ENCODE assay signal across 8 cellular contexts in the genomic region with DNA sequence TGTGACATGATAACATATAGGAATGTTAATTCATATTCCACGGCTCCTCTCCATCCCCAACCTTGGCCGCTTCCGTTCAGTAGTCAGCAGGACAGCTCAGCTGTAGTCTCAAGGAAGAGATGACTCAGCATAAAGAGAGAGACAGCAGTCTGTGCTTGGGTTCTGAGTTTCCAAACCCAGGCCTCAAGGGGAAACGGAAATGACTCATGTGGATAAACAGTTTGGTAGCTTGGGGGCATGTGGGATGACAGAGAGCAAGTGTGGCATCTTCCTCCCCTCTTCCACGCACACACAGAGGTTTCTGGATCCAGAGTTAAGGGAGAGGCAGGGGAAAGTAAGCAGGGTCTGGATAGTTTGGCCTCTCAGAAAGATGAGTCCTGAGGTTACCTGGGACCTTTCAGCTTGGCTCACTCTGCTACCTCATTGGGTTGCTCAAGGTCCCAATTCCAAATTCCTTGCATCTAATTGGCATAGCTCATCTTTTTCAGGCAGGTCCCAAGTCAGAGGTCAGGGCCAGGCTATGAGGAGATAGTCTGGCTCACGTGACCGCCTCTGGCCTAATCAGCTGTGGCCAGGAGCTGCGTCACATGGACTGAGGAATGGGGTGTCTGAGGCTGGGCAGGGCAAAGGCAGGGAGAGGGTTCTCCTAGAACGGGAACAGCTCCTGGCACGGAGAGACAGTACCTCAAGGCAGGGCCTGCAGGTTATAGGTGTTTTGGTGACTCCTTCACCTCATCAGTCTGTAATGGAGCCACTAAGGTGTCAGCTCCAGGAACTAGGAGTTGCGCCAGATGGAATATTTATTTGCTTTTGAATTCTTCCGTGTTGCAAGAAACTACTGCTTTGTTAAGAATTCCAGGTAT. TPM values are rescaled to one million over a fixed set of nuclear protein-coding genes. Genes with fewer than 3 reads are reported as not detected.
DNase-seq lines count a peak whose midpoint lies in the region; ATAC-seq and FAIRE-seq lines count a peak whose summit lies in the region.
"Had no signal": no experiment of that assay in that cellular context is flagged by ENCODE, and none has a peak within 500 bp of the region (broad histone marks: within the 10 kb centered on the region; RNA-seq: fewer than 3 reads in every experiment).

No MANE protein-coding gene starts in this region.

- H3K4me3 Mint-ChIP-seq in activated naive CD8-positive, alpha-beta T cell treated with anti-CD3 and anti-CD28 coated beads, Interleukin-2, amount 10 ng/mL, durations not matched to agents 7 days and 5 days = peak overlapping the region; percentile 37

- H3K36me3 Mint-ChIP-seq in activated naive CD8-positive, alpha-beta T cell treated with anti-CD3 and anti-CD28 coated beads, Interleukin-2, amount 10 ng/mL, durations not matched to agents 7 days and 5 days = no peaks in the 10 kb centered on the region

- POLR2A ChIA-PET in activated naive CD8-positive, alpha-beta T cell treated with anti-CD3 and anti-CD28 coated beads, Interleukin-2, amount 10 ng/mL, durations not matched to agents 7 days and 5 days (lab: Charles Lee) = interaction anchor here (0.7 to 1.3 kb wide), 2 partner anchors 10 to 51 kb away, joined by 3 to 4 read pairs; a partner anchor contains a TSS

- H3K4me1 Mint-ChIP-seq in activated naive CD8-positive, alpha-beta T cell treated with anti-CD3 and anti-CD28 coated beads, Interleukin-2, amount 10 ng/mL, durations not matched to agents 7 days and 5 days = peaks cover 12% of the 10 kb centered on the region

- ATAC-seq in HG02610 (IDR thresholded peaks at IDR 0.05; ENCODE audit: unreplicated experiment) (peak; percentile 87), GM21576 (IDR thresholded peaks at IDR 0.05; ENCODE audit: unreplicated experiment) (no peak)
- ATAC-seq in activated naive CD8-positive, alpha-beta T cell treated with anti-CD3 and anti-CD28 coated beads, Interleukin-2, amount 10 ng/mL, durations not matched to agents 7 days and 5 days (ENCODE audit: low read depth) = peak; percentile 81

- DNase-seq in GM03348 (ENCODE audit: low spot score) (peak; percentile 93), RCC 7860 (ENCODE audit: low spot score) (peak; percentile 93), inferior parietal cortex (ENCODE audit: extremely low spot score) (peak; percentile 39)
- DNase-seq in activated naive CD8-positive, alpha-beta T cell treated with anti-CD3 and anti-CD28 coated beads, Interleukin-2, amount 10 ng/mL, durations not matched to agents 7 days and 5 days = no peak
- peak; percentile 8 for DNase-seq in stimulated activated CD8-positive, alpha-beta memory T cell treated with anti-CD3 and anti-CD28 coated beads, Interleukin-12 subunit alpha, Interleukin-12 subunit beta, amount 100 ng/mL, for 24 hours (ENCODE audit: extremely low read depth)

- peak; percentile 91 for FAIRE-seq in RCC 7860 (lab: Jason Lieb, UNC)

- H3K27ac Mint-ChIP-seq in activated naive CD8-positive, alpha-beta T cell treated with anti-CD3 and anti-CD28 coated beads, Interleukin-2, amount 10 ng/mL, durations not matched to agents 7 days and 5 days = peak overlapping the region; percentile 51

- no peaks in the 10 kb centered on the region for H3K9me3 Mint-ChIP-seq in activated naive CD8-positive, alpha-beta T cell treated with anti-CD3 and anti-CD28 coated beads, Interleukin-2, amount 10 ng/mL, durations not matched to agents 7 days and 5 days

- H3K27me3 Mint-ChIP-seq in activated naive CD8-positive, alpha-beta T cell treated with anti-CD3 and anti-CD28 coated beads, Interleukin-2, amount 10 ng/mL, durations not matched to agents 7 days and 5 days = peaks cover 30% of the 10 kb centered on the region

RNA-seq across cellular contexts. Expression of a gene that starts 36.5 kb away (rescaled TPM):
- total RNA-seq in activated naive CD8-positive, alpha-beta T cell treated with anti-CD3 and anti-CD28 coated beads, Interleukin-2, amount 10 ng/mL, durations not matched to agents 7 days and 5 days = not detected
- total RNA-seq: urinary bladder had no signal

RNA-seq across cellular contexts. Expression of a gene that starts 51.4 kb away (rescaled TPM):
- total RNA-seq in activated naive CD8-positive, alpha-beta T cell treated with anti-CD3 and anti-CD28 coated beads, Interleukin-2, amount 10 ng/mL, durations not matched to agents 7 days and 5 days = 10 to 100 TPM; 83.9 to 84.7 TPM
